12 cellular contexts compared by ENCODE assay signal in genomic region chr16:66365588-66365987, GRCh38. TPM values are rescaled to one million over a fixed set of nuclear protein-coding genes. Genes with fewer than 3 reads are reported as not detected.
DNase-seq lines count a peak whose midpoint lies in the region; ATAC-seq and TF ChIP-seq lines count a peak whose summit lies in the region.
"Had no signal": no experiment of that assay in that cellular context is flagged by ENCODE, and none has a peak within 500 bp of the region (broad histone marks: within the 10 kb centered on the region; RNA-seq: fewer than 3 reads in every experiment).

No MANE protein-coding gene starts in this region.

- H3K79me1 ChIP-seq in IMR-90 (ENCODE audit: low read depth in 1 of 2, low read length in 2 of 2), result no peaks in the 10 kb centered on the region

- no peaks in the 10 kb centered on the region for H3K9me3 ChIP-seq in IMR-90 (ENCODE audit: control insufficient read depth, insufficient read depth, low read length)
- no peaks in the 10 kb centered on the region for H3K9me3 ChIP-seq in spleen
- H3K9me3 ChIP-seq in CD8-positive, alpha-beta T cell (ENCODE audit: low read length), result no peaks in the 10 kb centered on the region

- H3K14ac ChIP-seq in IMR-90 (replicated peaks; ENCODE audit: low read depth, low read length), result no peak overlapping the region

- no TSS peak for BruUV-seq in IMR-90 (replicated peaks; lab: Mats Ljungman, UMichigan)

- H3K27me3 ChIP-seq in IMR-90 (ENCODE audit: control insufficient read depth, insufficient read depth, low read length), result peaks cover 57% of the 10 kb centered on the region
- peaks cover 0 to 59% (median 0%) of the 10 kb centered on the region in 7 donors for H3K27me3 ChIP-seq in spleen (replicated peaks in 1 of 7)
- no peaks in the 10 kb centered on the region for H3K27me3 ChIP-seq in CD8-positive, alpha-beta T cell (ENCODE audit: insufficient read depth, low read length)

- no peak overlapping the region for H3K18ac ChIP-seq in IMR-90 (ENCODE audit: low read depth, low read length)

- H2AK5ac ChIP-seq in IMR-90 (ENCODE audit: low read depth, low read length), result no peak overlapping the region

- no peak overlapping the region for H2AK9ac ChIP-seq in IMR-90 (replicated peaks; ENCODE audit: low read depth, low read length, poor library complexity)

- no peak overlapping the region for H3K4me3 ChIP-seq in IMR-90 (ENCODE audit: insufficient read depth, low read depth, low read length)
- H3K4me3 ChIP-seq in choroid plexus epithelial cell (ENCODE audit: low read depth, low read length), result no peak overlapping the region
- H3K4me3 ChIP-seq in spleen, result no peak overlapping the region
- H3K4me3 ChIP-seq in CD8-positive, alpha-beta T cell (ENCODE audit: low read depth, low read length), result no peak overlapping the region

- no peak for TF ChIP-seq CTCF in IMR-90 (conservative IDR thresholded peaks at IDR 0.05; ENCODE audit: low read depth, low read length)
- no peak for TF ChIP-seq CTCF in choroid plexus epithelial cell (conservative IDR thresholded peaks at IDR 0.05; ENCODE audit: low read depth, low read length)
- no peak for TF ChIP-seq CTCF in spleen (IDR thresholded peaks at IDR 0.05 in 8 of 11, conservative IDR thresholded peaks at IDR 0.05 in 3 of 11)
- no peak for TF ChIP-seq CTCF in CD8-positive, alpha-beta T cell (IDR thresholded peaks at IDR 0.05)
- TF ChIP-seq CTCF in activated CD8-positive, alpha-beta T cell treated with anti-CD3 and anti-CD28 coated beads for 36 hours (IDR thresholded peaks at IDR 0.05), result no peak

- H3K9ac ChIP-seq in IMR-90 (ENCODE audit: low read depth, low read length), result no peak overlapping the region

- H4K20me1 ChIP-seq in IMR-90 (ENCODE audit: insufficient read depth, low read length), result no peaks in the 10 kb centered on the region

- no peak overlapping the region for H2BK15ac ChIP-seq in IMR-90 (ENCODE audit: low read depth, low read length)

- H2BK20ac ChIP-seq in IMR-90 (ENCODE audit: low read depth, low read length), result no peak overlapping the region

- H2BK5ac ChIP-seq in IMR-90 (ENCODE audit: low read depth, low read length, poor library complexity, severe bottlenecking), result no peak overlapping the region

- peaks cover 3% of the 10 kb centered on the region for H3K4me1 Mint-ChIP-seq in CD8-positive, alpha-beta T cell (ENCODE audit: low read depth)
- no peaks in the 10 kb centered on the region for H3K4me1 Mint-ChIP-seq in activated CD8-positive, alpha-beta T cell treated with anti-CD3 and anti-CD28 coated beads for 36 hours (ENCODE audit: low read depth)

- no peak overlapping the region for H3K4ac ChIP-seq in IMR-90 (ENCODE audit: low read depth, low read length)

- H4K8ac ChIP-seq in IMR-90 (ENCODE audit: low read depth in 2 of 2, low read length in 2 of 2), result no peak overlapping the region

- TF ChIP-seq RAD21 in IMR-90 (IDR thresholded peaks at IDR 0.05; ENCODE audit: low read length), result no peak

- dilution Hi-C loops in IMR-90 (cut with HindIII; ENCODE audit: low sequenced_read_pairs, unreplicated experiment), result no loop called here

- in situ Hi-C loops in IMR-90 (cut with MboI; ENCODE audit: low sequenced_read_pairs), result no loop called here

- H3K9me1 ChIP-seq in IMR-90 (ENCODE audit: insufficient read depth, low read length), result no peaks in the 10 kb centered on the region

- no peak for ATAC-seq in IMR-90 (ENCODE audit: low read depth)
- ATAC-seq in CD8-positive, alpha-beta T cell, result no peak
- no peak for ATAC-seq in activated CD8-positive, alpha-beta T cell treated with anti-CD3 and anti-CD28 coated beads for 36 hours
- no peak for ATAC-seq in activated CD4-positive, CD25-positive, alpha-beta regulatory T cell treated with anti-CD3 and anti-CD28 coated beads, Interleukin-2, amount 50 U/mL, for 24 hours

- H3K56ac ChIP-seq in IMR-90 (ENCODE audit: extremely low read depth, insufficient read depth, low read length), result no peak overlapping the region

- DNase-seq in IMR-90 (peak; percentile 20), choroid plexus epithelial cell (ENCODE audit: low read depth) (peak; percentile 77), hepatic stellate cell (ENCODE audit: low spot score) (peak; percentile 40), spleen (no peak), DMS153 treated with DMSO at 0.1 percent for 48 hours (lab: John Stamatoyannopoulos, UW; ENCODE audit: unreplicated experiment) (no peak)
- DNase-seq in CD8-positive, alpha-beta T cell, result no peak
- DNase-seq in activated CD8-positive, alpha-beta T cell treated with anti-CD3 and anti-CD28 coated beads for 36 hours, result no peak
- DNase-seq: activated gamma-delta T cell, NCI-H146 had no signal

- no peaks in the 10 kb centered on the region for H3K9me3 Mint-ChIP-seq in CD8-positive, alpha-beta T cell
- H3K9me3 Mint-ChIP-seq in activated CD8-positive, alpha-beta T cell treated with anti-CD3 and anti-CD28 coated beads for 36 hours, result no peaks in the 10 kb centered on the region
- H3K9me3 Mint-ChIP-seq: memory B cell had no signal

- H3K4me3 Mint-ChIP-seq in CD8-positive, alpha-beta T cell, result no peak overlapping the region
- H3K4me3 Mint-ChIP-seq in activated CD8-positive, alpha-beta T cell treated with anti-CD3 and anti-CD28 coated beads for 36 hours, result no peak overlapping the region
- H3K4me3 Mint-ChIP-seq: memory B cell had no signal

- H4K5ac ChIP-seq in IMR-90 (ENCODE audit: low read depth, low read length), result no peak overlapping the region

- H3K27me3 Mint-ChIP-seq in CD8-positive, alpha-beta T cell (ENCODE audit: low read depth), result peaks cover 49% of the 10 kb centered on the region
- peaks cover 35% of the 10 kb centered on the region for H3K27me3 Mint-ChIP-seq in activated CD8-positive, alpha-beta T cell treated with anti-CD3 and anti-CD28 coated beads for 36 hours

- no peak overlapping the region for H2AFZ ChIP-seq in IMR-90 (replicated peaks; ENCODE audit: low read length, poor library complexity)

- H2BK120ac ChIP-seq in IMR-90 (ENCODE audit: low read depth, low read length), result no peak overlapping the region

- intact Hi-C loops in IMR-90 (cut with micrococcal nuclease) (no loop called here), spleen (cut with DNase I; ENCODE audit: low total_unique reads) (no loop called here)
- intact Hi-C loops in CD8-positive, alpha-beta T cell (cut with DNase I, micrococcal nuclease), result no loop called here
- intact Hi-C loops in activated CD8-positive, alpha-beta T cell treated with anti-CD3 and anti-CD28 coated beads for 36 hours (cut with micrococcal nuclease), result no loop called here

- POLR2A ChIA-PET in IMR-90 (lab: Charles Lee; ENCODE audit: unreplicated experiment), result no interaction called here
- POLR2A ChIA-PET in CD8-positive, alpha-beta T cell (lab: Charles Lee), result no interaction called here
- POLR2A ChIA-PET in activated CD8-positive, alpha-beta T cell treated with anti-CD3 and anti-CD28 coated beads for 36 hours (lab: Charles Lee), result no interaction called here

- CTCF ChIA-PET in IMR-90 (lab: Yijun Ruan, JAX), result interaction anchor here (1.0 kb wide), 1 partner anchor 23 kb away, joined by 3 read pairs; no protein-coding TSS in a partner anchor
- CTCF ChIA-PET in CD8-positive, alpha-beta T cell (lab: Charles Lee), result interaction anchor here (3.8 to 7.0 kb wide), 2 partner anchors 8 to 21 kb away, joined by 18 to 49 read pairs; no protein-coding TSS in a partner anchor
- CTCF ChIA-PET in activated CD8-positive, alpha-beta T cell treated with anti-CD3 and anti-CD28 coated beads for 36 hours (lab: Charles Lee), result interaction anchor here (0.9 to 4.8 kb wide), 2 partner anchors 8 to 23 kb away, joined by 4 to 23 read pairs; no protein-coding TSS in a partner anchor

- H3K27ac ChIP-seq in IMR-90 (ENCODE audit: insufficient read depth, low read length) (no peak overlapping the region), spleen (peak overlapping the region in 5 of 8 donors; percentile 20 to 77 (median 63))
- no peak overlapping the region for H3K27ac ChIP-seq in CD8-positive, alpha-beta T cell (ENCODE audit: low read depth, low read length)

- no CpG with 5 or more reads among the region's 3 CpGs for WGBS in IMR-90 (ENCODE audit: extremely low coverage in 2 of 2, insufficient read length in 1 of 2), 2 experiments
- 39 to 51% (median 43%) methylated on average over 3 of the region's 3 CpGs for WGBS in spleen, 5 donors

- H4K91ac ChIP-seq in IMR-90 (ENCODE audit: insufficient read depth, low read depth, low read length), result no peak overlapping the region

- no peak overlapping the region for H3K23ac ChIP-seq in IMR-90 (ENCODE audit: low read depth, low read length)

- no peaks in the 10 kb centered on the region for H3K36me3 Mint-ChIP-seq in CD8-positive, alpha-beta T cell
- H3K36me3 Mint-ChIP-seq in activated CD8-positive, alpha-beta T cell treated with anti-CD3 and anti-CD28 coated beads for 36 hours (ENCODE audit: low read depth), result no peaks in the 10 kb centered on the region
- H3K36me3 Mint-ChIP-seq: CD14-positive monocyte, memory B cell had no signal

- H3K36me3 ChIP-seq in IMR-90 (ENCODE audit: control insufficient read depth, insufficient read depth, low read length) (no peaks in the 10 kb centered on the region), spleen (no peaks in the 10 kb centered on the region)
- H3K36me3 ChIP-seq in CD8-positive, alpha-beta T cell (ENCODE audit: insufficient read depth, low read length), result no peaks in the 10 kb centered on the region

- TF ChIP-seq POLR2A in IMR-90 (IDR thresholded peaks at IDR 0.05; ENCODE audit: low read depth, low read length), result no peak
- TF ChIP-seq POLR2A in spleen (IDR thresholded peaks at IDR 0.05), result no peak

- no peak overlapping the region for H3K27ac Mint-ChIP-seq in CD8-positive, alpha-beta T cell
- H3K27ac Mint-ChIP-seq in activated CD8-positive, alpha-beta T cell treated with anti-CD3 and anti-CD28 coated beads for 36 hours, result no peak overlapping the region
- H3K27ac Mint-ChIP-seq: memory B cell had no signal

- H3K4me1 ChIP-seq in IMR-90 (ENCODE audit: control insufficient read depth, insufficient read depth, low read length) (no peaks in the 10 kb centered on the region), spleen (peaks cover 0 to 82% (median 62%) of the 10 kb centered on the region in 6 donors)
- H3K4me1 ChIP-seq in CD8-positive, alpha-beta T cell (ENCODE audit: insufficient read depth, low read length), result no peaks in the 10 kb centered on the region

- no peak overlapping the region for H3K4me2 ChIP-seq in IMR-90 (ENCODE audit: low read depth, low read length)

TF ChIP-seq in IMR-90, 13 proteins besides CTCF, POLR2A, EP300 and RAD21 (continues in another document):
- TF ChIP-seq CHD1 (IDR thresholded peaks at IDR 0.05; ENCODE audit: low read depth, low read length) (no peak), BHLHE40 (IDR thresholded peaks at IDR 0.05; ENCODE audit: low read depth, low read length) (no peak), SMC3 (IDR thresholded peaks at IDR 0.05; ENCODE audit: low read depth, low read length) (no peak), RCOR1 (IDR thresholded peaks at IDR 0.05; ENCODE audit: insufficient replicate concordance, low read length) (no peak)

RNA-seq across cellular contexts. Expression of gene CDH5, which starts 0.9 kb away (rescaled TPM):
- not detected in 2 replicates for total RNA-seq in IMR-90 (2012; rRNA removed)
- not detected in 2 replicates for polyA plus RNA-seq in IMR-90 (2012; rRNA removed)
- not detected in 2 replicates for polyA plus RNA-seq in IMR-90 (2012; cell fraction: cytosol; rRNA removed)
- polyA plus RNA-seq in IMR-90 (2012; cell fraction: nucleus; rRNA removed; ENCODE audit: low replicate concordance), result 0.02 TPM in 1 of 2 replicates, not detected in the other
- total RNA-seq in spleen, result 10 to 100 TPM; 33.2 to 62.7 (median 46.6) TPM
- polyA plus RNA-seq in spleen, result 10 to 100 TPM in 1 of 3 donors, 1 to 10 TPM in 2; 6.7 to 12.6 (median 8.9) TPM
- total RNA-seq in CD8-positive, alpha-beta T cell, result not detected
- not detected for total RNA-seq in activated CD8-positive, alpha-beta T cell treated with anti-CD3 and anti-CD28 coated beads for 36 hours

Comparison
In these comparisons a context has a peak if more than half of its experiments do, and no peak if none do; other contexts are left out.
1. DNase-seq: peak in IMR-90 (single experiment), choroid plexus epithelial cell (single experiment) and hepatic stellate cell (single experiment); none in spleen (single experiment), CD8-positive, alpha-beta T cell (0 of 7), activated CD8-positive, alpha-beta T cell treated with anti-CD3 and anti-CD28 coated beads for 36 hours (single experiment) and DMS153 treated with DMSO at 0.1 percent for 48 hours (single experiment).
2. H3K27ac ChIP-seq: peak in spleen (5 of 8); none in IMR-90 (single experiment) and CD8-positive, alpha-beta T cell (single experiment).
3. RNA of gene CDH5, which starts 0.9 kb away (total RNA-seq): 33.2 to 62.7 TPM in spleen; not detected in IMR-90, not detected in CD8-positive, alpha-beta T cell and not detected in activated CD8-positive, alpha-beta T cell treated with anti-CD3 and anti-CD28 coated beads for 36 hours; every median in the first group is over 10 times any median in the second.